Comparison of ENCODE assay signal across 1 cellular context in the genomic region with DNA sequence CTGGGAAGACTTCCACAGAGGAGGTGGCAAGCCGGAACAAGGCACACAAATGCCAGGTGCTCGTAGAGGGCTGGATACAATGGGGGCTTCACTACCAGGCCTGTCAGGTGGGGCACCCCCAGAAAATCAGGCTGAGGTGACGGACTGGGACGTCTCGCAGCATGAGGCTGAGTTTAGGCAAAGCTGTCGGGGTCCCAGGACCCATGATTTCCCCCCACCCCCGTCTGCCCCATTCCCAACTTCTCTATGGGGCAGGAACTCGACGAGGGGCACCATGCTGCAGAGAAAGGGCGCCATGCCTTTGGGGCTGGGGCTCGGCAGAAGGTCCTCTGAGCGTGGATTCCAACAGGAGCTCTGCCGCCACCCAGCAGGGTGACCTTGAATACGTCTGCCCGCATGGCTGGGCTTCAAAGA.
A peak's percentile ranks its signal among the peaks of the same experiment; 100 is the strongest.
TF ChIP-seq lines count a peak whose summit lies in the region.

No MANE protein-coding gene starts in this region.

TF ChIP-seq in HepG2, 621 proteins besides CTCF, POLR2A, EP300 and RAD21 (continued from another document and continues in another):
- TF ChIP-seq POLR2AphosphoS5 (IDR thresholded peaks at IDR 0.05; ENCODE audit: low read depth, low read length) (no peak), CHD2 (IDR thresholded peaks at IDR 0.05; ENCODE audit: low read depth, low read length) (no peak), THAP11 (CRISPR knock-in tag; IDR thresholded peaks at IDR 0.05) (no peak), RARG (CRISPR knock-in tag; IDR thresholded peaks at IDR 0.05; ENCODE audit: low read depth) (no peak), SAP130 (CRISPR knock-in tag; IDR thresholded peaks at IDR 0.05; ENCODE audit: low read depth) (peak; percentile 57; the same call in 1 of the 2 replicates), ZNF749 (CRISPR knock-in tag; IDR thresholded peaks at IDR 0.05; ENCODE audit: borderline replicate concordance) (peak; percentile 15; the same call in 1 of the 2 replicates), PAF1 (CRISPR knock-in tag; IDR thresholded peaks at IDR 0.05) (no peak), SNAPC5 (CRISPR knock-in tag; IDR thresholded peaks at IDR 0.05; ENCODE audit: borderline replicate concordance) (no peak), ZNF75D (CRISPR knock-in tag; IDR thresholded peaks at IDR 0.05; ENCODE audit: borderline replicate concordance) (peak; percentile 88; the same call in 1 of the 2 replicates), ZBTB7A (CRISPR knock-in tag; IDR thresholded peaks at IDR 0.05) (peak; percentile 95; the same call in 1 of the 2 replicates), IKZF5 (CRISPR knock-in tag; IDR thresholded peaks at IDR 0.05) (0 out of 2 replicates have a peak, but pooled peaks have one; percentile 47), CENPX (CRISPR knock-in tag; IDR thresholded peaks at IDR 0.05) (no peak), ZNF788 (CRISPR knock-in tag; IDR thresholded peaks at IDR 0.05; ENCODE audit: borderline replicate concordance) (no peak), ZNF451 (CRISPR knock-in tag; IDR thresholded peaks at IDR 0.05) (peak; percentile 92), KDM1A (CRISPR knock-in tag; IDR thresholded peaks at IDR 0.05) (no peak), ZNF761 (CRISPR knock-in tag; conservative IDR thresholded peaks at IDR 0.05) (0 out of 2 replicates have a peak, but pooled peaks have one; percentile 73), ZNF142 (CRISPR knock-in tag; IDR thresholded peaks at IDR 0.05) (no peak), ZNF33B (CRISPR knock-in tag; IDR thresholded peaks at IDR 0.05) (no peak), GPBP1L1 (CRISPR knock-in tag; IDR thresholded peaks at IDR 0.05) (no peak), JUNB (CRISPR knock-in tag; IDR thresholded peaks at IDR 0.05; ENCODE audit: borderline replicate concordance) (no peak), FOXJ3 (CRISPR knock-in tag; IDR thresholded peaks at IDR 0.05; ENCODE audit: borderline replicate concordance) (no peak), ZNF766 (CRISPR knock-in tag; IDR thresholded peaks at IDR 0.05; ENCODE audit: borderline replicate concordance) (no peak), ATF5 (CRISPR knock-in tag; IDR thresholded peaks at IDR 0.05; ENCODE audit: low read depth) (0 out of 2 replicates have a peak, but pooled peaks have one; percentile 91), ZNF20 (CRISPR knock-in tag; IDR thresholded peaks at IDR 0.05) (no peak), ZNF333 (CRISPR knock-in tag; IDR thresholded peaks at IDR 0.05; ENCODE audit: borderline replicate concordance) (peak; percentile 80; the same call in 1 of the 2 replicates), TAF1 (CRISPR knock-in tag; IDR thresholded peaks at IDR 0.05) (peak; percentile 55; the same call in 1 of the 2 replicates), MXI1 (IDR thresholded peaks at IDR 0.05; ENCODE audit: borderline replicate concordance, low read depth, low read length) (no peak), ZKSCAN1 (IDR thresholded peaks at IDR 0.05; ENCODE audit: low read length) (no peak), NFATC3 (CRISPR knock-in tag; IDR thresholded peaks at IDR 0.05) (no peak), SRF (IDR thresholded peaks at IDR 0.05; ENCODE audit: low read depth, low read length) (no peak), PCBP1 (IDR thresholded peaks at IDR 0.05; ENCODE audit: borderline replicate concordance, low read depth, low read length) (no peak), SOX6 (IDR thresholded peaks at IDR 0.05) (no peak), SOX6 (CRISPR knock-in tag; IDR thresholded peaks at IDR 0.05) (no peak; the same call in 1 of the 2 replicates), ZNF660 (CRISPR knock-in tag; IDR thresholded peaks at IDR 0.05; ENCODE audit: borderline replicate concordance, low read depth) (peak; percentile 96), SMARCE1 (IDR thresholded peaks at IDR 0.05; ENCODE audit: borderline replicate concordance) (no peak), SKIL (CRISPR knock-in tag; IDR thresholded peaks at IDR 0.05; ENCODE audit: borderline replicate concordance) (no peak), SNAI1 (CRISPR knock-in tag; IDR thresholded peaks at IDR 0.05; ENCODE audit: borderline replicate concordance) (0 out of 2 replicates have a peak, but pooled peaks have one; percentile 74), NAIF1 (CRISPR knock-in tag; IDR thresholded peaks at IDR 0.05; ENCODE audit: borderline replicate concordance) (no peak; the same call in 1 of the 2 replicates), ZNF878 (CRISPR knock-in tag; IDR thresholded peaks at IDR 0.05) (0 out of 2 replicates have a peak, but pooled peaks have one; percentile 88), TP53 (CRISPR knock-in tag; conservative IDR thresholded peaks at IDR 0.05) (no peak), CREB1 (IDR thresholded peaks at IDR 0.05) (no peak), CREB1 (CRISPR knock-in tag; IDR thresholded peaks at IDR 0.05) (no peak), ZBTB21 (CRISPR knock-in tag; IDR thresholded peaks at IDR 0.05) (no peak), FOSL1 (CRISPR knock-in tag; IDR thresholded peaks at IDR 0.05; ENCODE audit: borderline replicate concordance) (no peak), NFIB (CRISPR knock-in tag; IDR thresholded peaks at IDR 0.05; ENCODE audit: borderline replicate concordance) (peak; percentile 95; the same call in 1 of the 2 replicates), ZBTB3 (CRISPR knock-in tag; IDR thresholded peaks at IDR 0.05; ENCODE audit: borderline replicate concordance, low read depth) (no peak), ZNF543 (CRISPR knock-in tag; IDR thresholded peaks at IDR 0.05) (peak; percentile 80; the same call in 1 of the 2 replicates), ZSCAN30 (CRISPR knock-in tag; IDR thresholded peaks at IDR 0.05) (peak; percentile 78; the same call in 1 of the 2 replicates), AHR (CRISPR knock-in tag; IDR thresholded peaks at IDR 0.05) (no peak), CREM (IDR thresholded peaks at IDR 0.05) (no peak), CREM (CRISPR knock-in tag; IDR thresholded peaks at IDR 0.05) (no peak), ZNF773 (CRISPR knock-in tag; IDR thresholded peaks at IDR 0.05; ENCODE audit: borderline replicate concordance) (no peak), WIZ (CRISPR knock-in tag; IDR thresholded peaks at IDR 0.05) (no peak)
- TF ChIP-seq, protein P1, sequence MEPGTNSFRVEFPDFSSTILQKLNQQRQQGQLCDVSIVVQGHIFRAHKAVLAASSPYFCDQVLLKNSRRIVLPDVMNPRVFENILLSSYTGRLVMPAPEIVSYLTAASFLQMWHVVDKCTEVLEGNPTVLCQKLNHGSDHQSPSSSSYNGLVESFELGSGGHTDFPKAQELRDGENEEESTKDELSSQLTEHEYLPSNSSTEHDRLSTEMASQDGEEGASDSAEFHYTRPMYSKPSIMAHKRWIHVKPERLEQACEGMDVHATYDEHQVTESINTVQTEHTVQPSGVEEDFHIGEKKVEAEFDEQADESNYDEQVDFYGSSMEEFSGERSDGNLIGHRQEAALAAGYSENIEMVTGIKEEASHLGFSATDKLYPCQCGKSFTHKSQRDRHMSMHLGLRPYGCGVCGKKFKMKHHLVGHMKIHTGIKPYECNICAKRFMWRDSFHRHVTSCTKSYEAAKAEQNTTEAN (CRISPR knock-in tag; conservative IDR thresholded peaks at IDR 0.05), result no peak
- TF ChIP-seq, protein P2, sequence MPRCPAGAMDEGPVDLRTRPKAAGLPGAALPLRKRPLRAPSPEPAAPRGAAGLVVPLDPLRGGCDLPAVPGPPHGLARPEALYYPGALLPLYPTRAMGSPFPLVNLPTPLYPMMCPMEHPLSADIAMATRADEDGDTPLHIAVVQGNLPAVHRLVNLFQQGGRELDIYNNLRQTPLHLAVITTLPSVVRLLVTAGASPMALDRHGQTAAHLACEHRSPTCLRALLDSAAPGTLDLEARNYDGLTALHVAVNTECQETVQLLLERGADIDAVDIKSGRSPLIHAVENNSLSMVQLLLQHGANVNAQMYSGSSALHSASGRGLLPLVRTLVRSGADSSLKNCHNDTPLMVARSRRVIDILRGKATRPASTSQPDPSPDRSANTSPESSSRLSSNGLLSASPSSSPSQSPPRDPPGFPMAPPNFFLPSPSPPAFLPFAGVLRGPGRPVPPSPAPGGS (CRISPR knock-in tag; IDR thresholded peaks at IDR 0.05), result 0 out of 2 replicates have a peak, but pooled peaks have one; percentile 96
- TF ChIP-seq, protein P3, sequence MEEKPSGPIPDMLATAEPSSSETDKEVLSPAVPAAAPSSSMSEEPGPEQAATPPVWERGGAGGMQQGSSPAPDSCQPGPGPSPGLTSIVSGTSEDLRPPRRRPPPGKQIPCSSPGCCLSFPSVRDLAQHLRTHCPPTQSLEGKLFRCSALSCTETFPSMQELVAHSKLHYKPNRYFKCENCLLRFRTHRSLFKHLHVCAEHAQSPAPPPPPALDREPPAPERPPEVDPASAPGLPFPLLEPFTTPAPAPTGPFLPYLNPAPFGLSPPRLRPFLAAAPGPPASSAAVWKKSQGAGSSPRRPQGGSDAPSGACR (CRISPR knock-in tag; IDR thresholded peaks at IDR 0.05), result 0 out of 2 replicates have a peak, but pooled peaks have one; percentile 30
